Comparison of ENCODE assay signal across 11 cellular contexts in genomic region chr6:6332240-6332639, GRCh38. TPM values are rescaled to one million over a fixed set of nuclear protein-coding genes. Genes with fewer than 3 reads are reported as not detected.
DNase-seq lines count a peak whose midpoint lies in the region; ATAC-seq and TF ChIP-seq lines count a peak whose summit lies in the region.
"Had no signal": no experiment of that assay in that cellular context is flagged by ENCODE, and none has a peak within 500 bp of the region (broad histone marks: within the 10 kb centered on the region; RNA-seq: fewer than 3 reads in every experiment).

No MANE protein-coding gene starts in this region.

- H3K9me3 ChIP-seq in A673 (ENCODE audit: low read depth, low read length, poor library complexity, severe bottlenecking) = no peaks in the 10 kb centered on the region

- no peak for TF ChIP-seq CTCF in GM06990 (IDR thresholded peaks at IDR 0.05; ENCODE audit: insufficient read depth, low read length, poor library complexity, severe bottlenecking)
- TF ChIP-seq CTCF in activated B cell treated with CpG ODN at 0.5 μM for 24 hours (IDR thresholded peaks at IDR 0.05) = no peak
- no peak for TF ChIP-seq CTCF in A673 (conservative IDR thresholded peaks at IDR 0.05; ENCODE audit: low read depth, low read length)

- H3K27me3 Mint-ChIP-seq in activated B cell treated with CpG ODN at 0.5 μM for 24 hours = no peaks in the 10 kb centered on the region
- H3K27me3 Mint-ChIP-seq: CD4-positive, CD25-positive, alpha-beta regulatory T cell had no signal

- H3K4me3 ChIP-seq in GM06990 (replicated peaks; ENCODE audit: low read depth, low read length) (no peak overlapping the region), A673 (ENCODE audit: low read depth, low read length, poor library complexity, severe bottlenecking) (no peak overlapping the region)

- no peaks in the 10 kb centered on the region for H3K36me3 Mint-ChIP-seq in activated B cell treated with CpG ODN at 0.5 μM for 24 hours (ENCODE audit: low read depth)
- H3K36me3 Mint-ChIP-seq: CD4-positive, CD25-positive, alpha-beta regulatory T cell had no signal

- H3K4me1 Mint-ChIP-seq in activated B cell treated with CpG ODN at 0.5 μM for 24 hours = peaks cover 48% of the 10 kb centered on the region
- H3K4me1 Mint-ChIP-seq: central memory CD8-positive, alpha-beta T cell had no signal

- BruUV-seq in A673 (replicated peaks; lab: Mats Ljungman, UMichigan) = no TSS peak

- no peaks in the 10 kb centered on the region for H3K4me1 ChIP-seq in A673 (ENCODE audit: insufficient read depth, low read length, poor library complexity, severe bottlenecking)

- no peaks in the 10 kb centered on the region for H3K9me3 Mint-ChIP-seq in activated B cell treated with CpG ODN at 0.5 μM for 24 hours
- H3K9me3 Mint-ChIP-seq: central memory CD8-positive, alpha-beta T cell had no signal

- intact Hi-C loops in activated B cell treated with CpG ODN at 0.5 μM for 24 hours (cut with micrococcal nuclease) (loop anchor here (1.0 to 10.0 kb wide), 4 partner anchors 59 to 1070 kb away; partner anchors contain the start of genes FARS2 and LYRM4), posterior vena cava (cut with DNase I) (no loop called here), A673 (cut with micrococcal nuclease; ENCODE audit: unreplicated experiment) (no loop called here)

- peak overlapping the region; percentile 81 for H3K4me3 Mint-ChIP-seq in activated B cell treated with CpG ODN at 0.5 μM for 24 hours
- H3K4me3 Mint-ChIP-seq: CD4-positive, CD25-positive, alpha-beta regulatory T cell; central memory CD8-positive, alpha-beta T cell had no signal

- peak; percentile 60 for DNase-seq in GM06990 (ENCODE audit: extremely low read depth, insufficient read length)
- DNase-seq in activated B cell treated with CpG ODN at 0.5 μM for 24 hours = no peak
- no peak for DNase-seq in posterior vena cava (ENCODE audit: low spot score)
- no peak for DNase-seq in DMS79 (lab: John Stamatoyannopoulos, UW)
- DNase-seq in NCI-H2196 treated with DMSO at 0.1 percent for 48 hours (lab: John Stamatoyannopoulos, UW; ENCODE audit: unreplicated experiment) = no peak
- DNase-seq in A673 (ENCODE audit: low spot score) = no peak
- DNase-seq: CD4-positive, CD25-positive, alpha-beta regulatory T cell; stimulated activated CD8-positive, alpha-beta memory T cell treated with anti-CD3 and anti-CD28 coated beads, Interleukin-4, amount 100 ng/mL, for 48 hours had no signal

- ATAC-seq in GM21381 (IDR thresholded peaks at IDR 0.05; ENCODE audit: unreplicated experiment) = peak; percentile 51
- peak; percentile 60 for ATAC-seq in HG03378 (IDR thresholded peaks at IDR 0.05; ENCODE audit: unreplicated experiment)
- peak; percentile 72 for ATAC-seq in activated B cell treated with CpG ODN at 0.5 μM for 24 hours (ENCODE audit: low read depth)

- POLR2A ChIA-PET in activated B cell treated with CpG ODN at 0.5 μM for 24 hours (lab: Charles Lee) (interaction anchor here (0.7 to 6.3 kb wide), 16 partner anchors 11 to 1770 kb away, joined by 3 to 149 read pairs (median 4); partner anchors contain the start of genes EEF1E1, F13A1, LY86 and RREB1), A673 (lab: Charles Lee; ENCODE audit: low non-redundant PET) (no interaction called here)

- H3K36me3 ChIP-seq in GM06990 (ENCODE audit: control insufficient read depth, insufficient read depth, low read length) = no peaks in the 10 kb centered on the region
- no peaks in the 10 kb centered on the region for H3K36me3 ChIP-seq in A673 (ENCODE audit: insufficient read depth, low read length, poor library complexity, severe bottlenecking)

- peak overlapping the region; percentile 100 for H3K27ac Mint-ChIP-seq in activated B cell treated with CpG ODN at 0.5 μM for 24 hours
- H3K27ac Mint-ChIP-seq: CD4-positive, CD25-positive, alpha-beta regulatory T cell had no signal

- no peaks in the 10 kb centered on the region for H3K27me3 ChIP-seq in GM06990 (replicated peaks; ENCODE audit: control insufficient read depth, insufficient read depth, low read length)
- H3K27me3 ChIP-seq in A673 (replicated peaks; ENCODE audit: insufficient read depth, low read depth, low read length, poor library complexity) = peaks cover 2% of the 10 kb centered on the region

- no peak overlapping the region for H3K27ac ChIP-seq in A673 (ENCODE audit: low read depth, low read length, poor library complexity, severe bottlenecking)

- CTCF ChIA-PET in activated B cell treated with CpG ODN at 0.5 μM for 24 hours (lab: Charles Lee) = interaction anchor here (0.6 to 1.7 kb wide), 5 partner anchors 59 to 294 kb away, joined by 3 to 15 read pairs (median 4); no protein-coding TSS in a partner anchor
- CTCF ChIA-PET in A673 (lab: Charles Lee) = interaction anchor here (0.6 kb wide), 1 partner anchor 9 kb away, joined by 4 read pairs; no protein-coding TSS in a partner anchor

RNA-seq across cellular contexts. Expression of gene F13A1, which starts 11.8 kb away (rescaled TPM):
- total RNA-seq in activated B cell treated with CpG ODN at 0.5 μM for 24 hours = 0.69 and 0.75 TPM in 2 replicates
- 100 to 1,000 TPM; 100 to 494 TPM for total RNA-seq in posterior vena cava
- not detected in 2 replicates for total RNA-seq in A673 (2021)

Comparison
In these comparisons a context has a peak if more than half of its experiments do, and no peak if none do; other contexts are left out.
1. RNA of gene F13A1, which starts 11.8 kb away (total RNA-seq): 100 to 494 TPM in posterior vena cava; 0.69 to 0.75 TPM in activated B cell treated with CpG ODN at 0.5 μM for 24 hours and not detected in A673; every median in the first group is over 10 times any median in the second.
2. Peak in every context shown above with its lines, with median percentiles within 50 percentile points of each other: ATAC-seq.